Comparison of ENCODE assay signal across 23 cellular contexts in genomic region chr17:17884281-17885028, GRCh38. TPM values are rescaled to one million over a fixed set of nuclear protein-coding genes. Genes with fewer than 3 reads are reported as not detected.
DNase-seq lines count a peak whose midpoint lies in the region; ATAC-seq, FAIRE-seq and TF ChIP-seq lines count a peak whose summit lies in the region.
"Had no signal": no experiment of that assay in that cellular context is flagged by ENCODE, and none has a peak within 500 bp of the region (broad histone marks: within the 10 kb centered on the region; RNA-seq: fewer than 3 reads in every experiment).

No MANE protein-coding gene starts in this region.

- H3K4me3 ChIP-seq in H1 (ENCODE audit: extremely low read depth in 1 of 4, insufficient read depth in 2 of 4, low read depth in 3 of 4, low read length in 4 of 4) (no peak overlapping the region), neural progenitor cell (no peak overlapping the region)
- H3K4me3 ChIP-seq: ascending aorta, smooth muscle cell had no signal

- H2BK15ac ChIP-seq in H1 (ENCODE audit: low read length) = peak overlapping the region; percentile 25; the same call in 1 of the 2 replicates

- H3K4me3 Mint-ChIP-seq in neural progenitor cell = no peak overlapping the region
- H3K4me3 Mint-ChIP-seq: activated CD4-positive, alpha-beta memory T cell treated with anti-CD3 and anti-CD28 coated beads, Interleukin-2, amount 10 ng/mL, durations not matched to agents 7 days and 5 days; activated naive CD4-positive, alpha-beta T cell treated with anti-CD3 and anti-CD28 coated beads, Interleukin-2, amount 10 ng/mL, durations not matched to agents 7 days and 5 days; naive B cell had no signal

- H3K9me3 ChIP-seq in H1 (ENCODE audit: insufficient read depth in 2 of 2, low read depth in 1 of 2, low read length in 1 of 2) = no peaks in the 10 kb centered on the region
- H3K9me3 ChIP-seq in neural progenitor cell (ENCODE audit: low read depth) = no peaks in the 10 kb centered on the region
- H3K9me3 ChIP-seq: ascending aorta had no signal

- no peak overlapping the region for H4K5ac ChIP-seq in H1 (ENCODE audit: insufficient read length, low read depth, low read length)

- H3K23ac ChIP-seq in H1 (ENCODE audit: insufficient read length) = no peak overlapping the region

- H2BK20ac ChIP-seq in H1 (ENCODE audit: low read length) = 0 out of 2 replicates have a peak overlapping the region, but pooled peaks have one; percentile 66

- H3K36me3 ChIP-seq in H1 (ENCODE audit: control insufficient read depth in 2 of 4, insufficient read depth in 4 of 4, low read length in 3 of 4) (no peaks in the 10 kb centered on the region), neural progenitor cell (no peaks in the 10 kb centered on the region)
- H3K36me3 ChIP-seq: WERI-Rb-1 had no signal

- H2BK120ac ChIP-seq in H1 (replicated peaks; ENCODE audit: low read depth, low read length) = no peak overlapping the region

- H3K4me2 ChIP-seq in H1 (ENCODE audit: insufficient read depth in 1 of 2, low read depth in 2 of 2, low read length in 2 of 2) = peak overlapping the region; percentile 13 to 24; a peak in 3 of 4 replicates
- peak overlapping the region; percentile 28 for H3K4me2 ChIP-seq in neural progenitor cell
- H3K4me2 ChIP-seq: KMS-11, smooth muscle cell had no signal

- no peak overlapping the region for H3K4ac ChIP-seq in H1 (replicated peaks; ENCODE audit: insufficient read length, low read depth, low read length)

- no peaks in the 10 kb centered on the region for H3K27me3 ChIP-seq in H1 (replicated peaks in 1 of 4; ENCODE audit: control insufficient read depth in 3 of 4, extremely low read depth in 1 of 4, insufficient read depth in 3 of 4, low read length in 3 of 4)
- no peaks in the 10 kb centered on the region for H3K27me3 ChIP-seq in neural progenitor cell
- H3K27me3 ChIP-seq: ascending aorta had no signal

- 71% methylated on average over 13 of the region's 13 CpGs; no CpG with 5 or more reads in 1 of the 2 experiments for WGBS in H1 (ENCODE audit: extremely low coverage in 1 of 2, insufficient coverage in 1 of 2, insufficient read length in 1 of 2, insufficient replicate concordance in 2 of 2, low coverage in 1 of 2, low lambda C conversion rate in 2 of 2, missing lambda C conversion rate in 1 of 2), 2 experiments

- peak overlapping the region; percentile 22; the same call in 1 of the 2 replicates for H2BK5ac ChIP-seq in H1 (ENCODE audit: low read depth, low read length)

- CTCF ChIA-PET in H1 (lab: Charles Lee; ENCODE audit: partially characterized antibody) = interaction anchor here (0.7 to 22.5 kb wide), 19 partner anchors 11 to 259 kb away, joined by 3 to 404 read pairs (median 4); no protein-coding TSS in a partner anchor

- no peak overlapping the region for H3K14ac ChIP-seq in H1 (ENCODE audit: insufficient read length)

- H3K79me1 ChIP-seq in H1 (ENCODE audit: low read depth, low read length) = no peaks in the 10 kb centered on the region

- H2AK5ac ChIP-seq in H1 (ENCODE audit: low read depth, low read length) = peak overlapping the region; percentile 56; the same call in 1 of the 2 replicates

- H4K8ac ChIP-seq in H1 (ENCODE audit: extremely low read depth, insufficient read depth, low read length) = no peak overlapping the region

- H3K27ac ChIP-seq in H1 (ENCODE audit: low read depth, low read length) = no peak overlapping the region
- no peak overlapping the region for H3K27ac ChIP-seq in neural progenitor cell
- H3K27ac ChIP-seq: ascending aorta, KMS-11, WERI-Rb-1 had no signal

- H3K23me2 ChIP-seq in H1 (ENCODE audit: low read depth, low read length) = no peaks in the 10 kb centered on the region

- no peaks in the 10 kb centered on the region for H3K9me3 Mint-ChIP-seq in neural progenitor cell
- H3K9me3 Mint-ChIP-seq: activated CD4-positive, alpha-beta memory T cell treated with anti-CD3 and anti-CD28 coated beads, Interleukin-2, amount 10 ng/mL, durations not matched to agents 7 days and 5 days; activated naive CD4-positive, alpha-beta T cell treated with anti-CD3 and anti-CD28 coated beads, Interleukin-2, amount 10 ng/mL, durations not matched to agents 7 days and 5 days; naive B cell had no signal

- TF ChIP-seq EP300 in H1 (IDR thresholded peaks at IDR 0.05; ENCODE audit: borderline replicate concordance in 1 of 2, low read depth in 2 of 2, low read length in 2 of 2) = no peak

- H4K20me1 ChIP-seq in H1 (replicated peaks in 1 of 2; ENCODE audit: control insufficient read depth in 1 of 2, insufficient read depth in 2 of 2, low read length in 2 of 2) (no peaks in the 10 kb centered on the region), neural progenitor cell (ENCODE audit: low read depth) (no peaks in the 10 kb centered on the region)

- no peak overlapping the region for H3K18ac ChIP-seq in H1 (ENCODE audit: extremely low read depth, low read length)

- H3K79me2 ChIP-seq in H1 (ENCODE audit: control insufficient read depth in 1 of 2, insufficient read depth in 2 of 2, low read length in 2 of 2) (no peaks in the 10 kb centered on the region), neural progenitor cell (ENCODE audit: low read depth) (no peaks in the 10 kb centered on the region)

- H4K91ac ChIP-seq in H1 (replicated peaks; ENCODE audit: insufficient read length, low read length) = no peak overlapping the region

- ATAC-seq in HG02885 (IDR thresholded peaks at IDR 0.05; ENCODE audit: poor library complexity, unreplicated experiment) (no peak), GM18498 (IDR thresholded peaks at IDR 0.05; ENCODE audit: unreplicated experiment) (no peak), HG03280 (IDR thresholded peaks at IDR 0.05; ENCODE audit: unreplicated experiment) (no peak), GM21529 (IDR thresholded peaks at IDR 0.05; ENCODE audit: unreplicated experiment) (no peak)

- H2AFZ ChIP-seq in H1 (ENCODE audit: low read length) (no peak overlapping the region), neural progenitor cell (replicated peaks) (no peak overlapping the region)

- no peak overlapping the region for H3K9ac ChIP-seq in H1 (replicated peaks in 1 of 4; ENCODE audit: extremely low read depth in 1 of 4, low read depth in 3 of 4, low read length in 3 of 4)
- no peak overlapping the region for H3K9ac ChIP-seq in neural progenitor cell
- H3K9ac ChIP-seq: KMS-11 had no signal

- no peak overlapping the region for H3K27ac Mint-ChIP-seq in neural progenitor cell
- H3K27ac Mint-ChIP-seq: activated CD4-positive, alpha-beta memory T cell treated with anti-CD3 and anti-CD28 coated beads, Interleukin-2, amount 10 ng/mL, durations not matched to agents 7 days and 5 days; activated naive CD4-positive, alpha-beta T cell treated with anti-CD3 and anti-CD28 coated beads, Interleukin-2, amount 10 ng/mL, durations not matched to agents 7 days and 5 days had no signal

- TF ChIP-seq CTCF in H1 (IDR thresholded peaks at IDR 0.05; ENCODE audit: control extremely low read depth in 1 of 3, insufficient read depth in 1 of 3, low read depth in 1 of 3, low read length in 3 of 3) = no peak
- no peak for TF ChIP-seq CTCF in neural progenitor cell (IDR thresholded peaks at IDR 0.05)

- peaks cover 7% of the 10 kb centered on the region for H3K36me3 Mint-ChIP-seq in neural progenitor cell

- peaks cover 58% of the 10 kb centered on the region for H3K4me1 Mint-ChIP-seq in neural progenitor cell
- H3K4me1 Mint-ChIP-seq: activated CD4-positive, alpha-beta memory T cell treated with anti-CD3 and anti-CD28 coated beads, Interleukin-2, amount 10 ng/mL, durations not matched to agents 7 days and 5 days; activated naive CD4-positive, alpha-beta T cell treated with anti-CD3 and anti-CD28 coated beads, Interleukin-2, amount 10 ng/mL, durations not matched to agents 7 days and 5 days; naive B cell had no signal

- peak overlapping the region; percentile 0; the same call in 1 of the 2 replicates for H2BK12ac ChIP-seq in H1 (ENCODE audit: low read depth, low read length)

- FAIRE-seq in H1 (lab: Jason Lieb, UNC) = no peak
- FAIRE-seq: colon, endometrium had no signal

- no peak for TF ChIP-seq POLR2A in H1 (IDR thresholded peaks at IDR 0.05; ENCODE audit: control extremely low read depth in 1 of 2, low read depth in 2 of 2, low read length in 2 of 2)

- H3K56ac ChIP-seq in H1 (replicated peaks; ENCODE audit: insufficient read length, low read depth, low read length) = no peak overlapping the region

- peaks cover 10% of the 10 kb centered on the region for H3K27me3 Mint-ChIP-seq in neural progenitor cell (ENCODE audit: insufficient read depth, low read depth)
- H3K27me3 Mint-ChIP-seq: activated CD4-positive, alpha-beta memory T cell treated with anti-CD3 and anti-CD28 coated beads, Interleukin-2, amount 10 ng/mL, durations not matched to agents 7 days and 5 days; activated naive CD4-positive, alpha-beta T cell treated with anti-CD3 and anti-CD28 coated beads, Interleukin-2, amount 10 ng/mL, durations not matched to agents 7 days and 5 days; naive B cell had no signal

- POLR2A ChIA-PET in H1 (lab: Charles Lee; ENCODE audit: partially characterized antibody) = interaction anchor here (0.7 to 1.7 kb wide), 6 partner anchors 10 to 123 kb away, joined by 3 to 5 read pairs (median 3); partner anchors contain the start of gene SREBF1

- H3K4me1 ChIP-seq in H1 (replicated peaks in 1 of 4; ENCODE audit: control insufficient read depth in 3 of 4, insufficient read depth in 4 of 4, low read length in 3 of 4) = peaks cover 20 to 32% (median 25%) of the 10 kb centered on the region in 4 experiments
- peaks cover 44% of the 10 kb centered on the region for H3K4me1 ChIP-seq in neural progenitor cell
- H3K4me1 ChIP-seq: ascending aorta had no signal

- TF ChIP-seq RAD21 in H1 (IDR thresholded peaks at IDR 0.05 in 1 of 2, conservative IDR thresholded peaks at IDR 0.05 in 1 of 2; ENCODE audit: low read depth in 2 of 2, low read length in 2 of 2) = no peak

- DNase-seq in DMS79 (lab: John Stamatoyannopoulos, UW) (peak; percentile 73), NCI-H524 (lab: John Stamatoyannopoulos, UW) (peak; percentile 80 to 97), H1 (ENCODE audit: low read depth in 1 of 2, low spot score in 2 of 2) (no peak), neural progenitor cell (ENCODE audit: low spot score) (no peak)
- DNase-seq: activated CD4-positive, alpha-beta memory T cell treated with anti-CD3 and anti-CD28 coated beads, Interleukin-2, amount 10 ng/mL, durations not matched to agents 7 days and 5 days; activated naive CD4-positive, alpha-beta T cell treated with anti-CD3 and anti-CD28 coated beads, Interleukin-2, amount 10 ng/mL, durations not matched to agents 7 days and 5 days; activated T-cell treated with anti-CD3 and anti-CD28 coated beads, Interleukin-2, amount 50 U/mL, for 1 hour; islet precursor cell; naive B cell; NCI-H2081; NCI-H748 treated with DMSO at 0.1 percent for 48 hours; SIG-M5; stimulated activated CD4-positive, alpha-beta T cell treated with anti-CD3 and anti-CD28 coated beads, Interleukin-4, amount 100 ng/mL, for 24 hours; WERI-Rb-1 had no signal

- H3F3A ChIP-seq in neural progenitor cell (ENCODE audit: low read depth) = peaks cover 15% of the 10 kb centered on the region

RNA-seq across cellular contexts. Expression of gene SREBF1, which starts 47.7 kb away (rescaled TPM):
- total RNA-seq in H1 (2021; fragmentation: NEBNext Ultra II Directional; extraction: Animal tissue kit (Norgen Biotek cat#: 25700)) = 69.9 and 70.8 TPM in 2 replicates
- 28.6 and 64.6 TPM in 2 replicates for polyA plus RNA-seq in H1 (2011; rRNA removed)
- polyA plus RNA-seq in H1 (2011; cell fraction: cytosol; rRNA removed) = 34.1 TPM
- polyA plus RNA-seq in H1 (2011; cell fraction: nucleus; rRNA removed) = 270 TPM
- polyA plus RNA-seq in H1 (2012, experiment 1 of 2) = 45.2 to 64.7 TPM (median 53.7 TPM) in 4 replicates
- polyA plus RNA-seq in H1 (2012, experiment 2 of 2) = 36.4 TPM
- polyA plus RNA-seq in H1 (2013, experiment 1 of 2) = 88.4 TPM
- 76.5 TPM for polyA plus RNA-seq in H1 (2013, experiment 2 of 2)
- polyA minus RNA-seq in H1 (2011; rRNA and poly(A)+ RNA removed) = 21.0 and 35.5 TPM in 2 replicates
- polyA minus RNA-seq in H1 (2011; cell fraction: cytosol; rRNA and poly(A)+ RNA removed) = 60.1 TPM
- 90.1 TPM for polyA minus RNA-seq in H1 (2011; cell fraction: nucleus; rRNA and poly(A)+ RNA removed)
- 12.7 and 41.0 TPM in 2 replicates for total RNA-seq in neural progenitor cell (ENCODE audit: low replicate concordance)

Comparison
In these comparisons a context has a peak if more than half of its experiments do, and no peak if none do; other contexts are left out.
1. DNase-seq: peak in DMS79 (single experiment) and NCI-H524 (2 of 2); none in H1 (0 of 2) and neural progenitor cell (single experiment).